Comparison of ENCODE assay signal across 22 cellular contexts in the genomic region with DNA sequence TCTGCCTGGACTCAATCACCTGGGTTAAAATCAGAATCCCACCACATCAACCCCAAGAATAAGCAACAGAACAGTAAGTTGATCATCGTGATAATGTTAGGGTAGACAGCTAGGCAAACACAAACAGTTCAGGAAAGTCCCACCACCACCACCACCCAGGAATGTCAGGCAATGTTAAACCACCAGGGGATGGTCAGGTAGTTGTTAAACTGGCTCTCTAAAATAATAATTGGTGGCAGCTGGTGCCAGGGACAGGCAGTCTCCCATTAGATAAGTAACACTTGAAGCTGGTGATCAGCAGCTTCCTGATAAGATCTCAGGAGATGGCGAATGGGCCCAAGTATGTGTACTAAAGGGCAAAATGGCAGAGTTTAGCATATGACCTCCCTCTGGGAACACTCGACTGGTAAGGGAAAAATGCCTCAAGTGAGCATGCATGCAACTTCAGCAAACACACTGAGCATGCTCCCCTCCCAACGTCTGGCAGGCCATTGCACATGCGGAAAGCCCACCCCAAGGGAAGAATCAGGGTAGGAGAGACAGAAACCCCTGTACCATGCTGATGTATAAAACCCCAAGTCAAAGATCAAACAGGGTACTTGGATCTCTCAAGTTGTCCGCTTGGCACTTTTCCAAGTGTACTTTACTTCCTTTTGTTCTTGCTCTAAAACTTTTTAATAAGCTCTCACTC.
DNase-seq lines count a peak whose midpoint lies in the region; ATAC-seq, FAIRE-seq and TF ChIP-seq lines count a peak whose summit lies in the region.
"Had no signal": no experiment of that assay in that cellular context is flagged by ENCODE, and none has a peak within 500 bp of the region (broad histone marks: within the 10 kb centered on the region; RNA-seq: fewer than 3 reads in every experiment).

No MANE protein-coding gene starts in this region.

- peaks cover 24% of the 10 kb centered on the region for H3K36me3 ChIP-seq in neutrophil
- H3K36me3 ChIP-seq: left ventricle myocardium inferior, MG63, SJCRH30 had no signal

- no peak for TF ChIP-seq POLR2A in GM18505 (IDR thresholded peaks at IDR 0.05; ENCODE audit: borderline replicate concordance, extremely low read depth, insufficient read depth, insufficient read length)
- no peak for TF ChIP-seq POLR2A in GM12892 (IDR thresholded peaks at IDR 0.05; ENCODE audit: low read depth, low read length)

- no peaks in the 10 kb centered on the region for H3K9me3 ChIP-seq in neutrophil
- H3K9me3 ChIP-seq: left ventricle myocardium inferior, MG63, SJCRH30, testis had no signal

- no peak overlapping the region for H3K4me3 ChIP-seq in neutrophil (ENCODE audit: low read depth in 1 of 2, low read length in 1 of 2)
- H3K4me3 ChIP-seq: left ventricle myocardium inferior, MG63, SJCRH30, testis had no signal

- H3K4me1 ChIP-seq in neutrophil (ENCODE audit: control insufficient read depth in 1 of 2, insufficient read depth in 1 of 2, low read depth in 1 of 2, low read length in 1 of 2), result peaks cover 5 to 15% of the 10 kb centered on the region in 2 experiments
- H3K4me1 ChIP-seq: testis had no signal

- DNase-seq in NCI-H524 (lab: John Stamatoyannopoulos, UW), result peak; percentile 2 to 39
- DNase-seq in NCI-H524 treated with DMSO at 0.1 percent for 48 hours (lab: John Stamatoyannopoulos, UW), result no peak
- DNase-seq in GM19239 (ENCODE audit: insufficient read length, low spot score), result no peak
- DNase-seq in NCI-H2196 treated with DMSO at 0.1 percent for 48 hours (lab: John Stamatoyannopoulos, UW; ENCODE audit: unreplicated experiment), result peak; percentile 35
- no peak for DNase-seq in activated naive CD4-positive, alpha-beta T cell (lab: John Stamatoyannopoulos, UW)
- no peak for DNase-seq in GM12892 (ENCODE audit: insufficient read length)
- DNase-seq: activated CD8-positive, alpha-beta memory T cell treated with anti-CD3 and anti-CD28 coated beads, Interleukin-2, amount 50 U/mL, for 48 hours; activated effector memory CD4-positive, alpha-beta T cell treated with anti-CD3 and anti-CD28 coated beads, Interleukin-2, amount 50 U/mL, for 16 hours; C1 segment of cervical spinal cord; DMS 273 treated with DMSO at 0.1 percent for 48 hours; left ventricle myocardium inferior; MG63; NCI-H2029 treated with DMSO at 0.1 percent for 48 hours; NCI-H526 treated with DMSO at 0.1 percent for 48 hours; nephron progenitor cell; SJCRH30; testis had no signal

- FAIRE-seq in GM19239 (lab: Jason Lieb, UNC) (peak; percentile 45), GM12892 (lab: Jason Lieb, UNC) (no peak)
- FAIRE-seq: endothelial cell of umbilical vein, GM12891 had no signal

- peak overlapping the region; percentile 49 for H3K27ac ChIP-seq in neutrophil
- H3K27ac ChIP-seq: left ventricle myocardium inferior, SJCRH30, testis had no signal

- H3K27me3 ChIP-seq in neutrophil, result no peaks in the 10 kb centered on the region
- H3K27me3 ChIP-seq: MG63, SJCRH30, testis had no signal

- no peak for ATAC-seq in GM18505 (IDR thresholded peaks at IDR 0.05; ENCODE audit: unreplicated experiment)
- ATAC-seq: stimulated activated memory B cell treated with anti-CD40 and anti-IgM and Interleukin-4, amounts not matched to agents 10 μg/mL and 1 μg/mL and 100 μg/mL, for 72 hours had no signal

- no peak for TF ChIP-seq CTCF in neutrophil (IDR thresholded peaks at IDR 0.05)

Comparison
In these comparisons a context has a peak if more than half of its experiments do, and no peak if none do; other contexts are left out.
1. DNase-seq: peak in NCI-H524 (2 of 2) and NCI-H2196 treated with DMSO at 0.1 percent for 48 hours (single experiment); none in NCI-H524 treated with DMSO at 0.1 percent for 48 hours (single experiment), GM19239 (single experiment), activated naive CD4-positive, alpha-beta T cell (0 of 4) and GM12892 (single experiment).